ENCODE assay signal across 27 cellular contexts in the genomic region with DNA sequence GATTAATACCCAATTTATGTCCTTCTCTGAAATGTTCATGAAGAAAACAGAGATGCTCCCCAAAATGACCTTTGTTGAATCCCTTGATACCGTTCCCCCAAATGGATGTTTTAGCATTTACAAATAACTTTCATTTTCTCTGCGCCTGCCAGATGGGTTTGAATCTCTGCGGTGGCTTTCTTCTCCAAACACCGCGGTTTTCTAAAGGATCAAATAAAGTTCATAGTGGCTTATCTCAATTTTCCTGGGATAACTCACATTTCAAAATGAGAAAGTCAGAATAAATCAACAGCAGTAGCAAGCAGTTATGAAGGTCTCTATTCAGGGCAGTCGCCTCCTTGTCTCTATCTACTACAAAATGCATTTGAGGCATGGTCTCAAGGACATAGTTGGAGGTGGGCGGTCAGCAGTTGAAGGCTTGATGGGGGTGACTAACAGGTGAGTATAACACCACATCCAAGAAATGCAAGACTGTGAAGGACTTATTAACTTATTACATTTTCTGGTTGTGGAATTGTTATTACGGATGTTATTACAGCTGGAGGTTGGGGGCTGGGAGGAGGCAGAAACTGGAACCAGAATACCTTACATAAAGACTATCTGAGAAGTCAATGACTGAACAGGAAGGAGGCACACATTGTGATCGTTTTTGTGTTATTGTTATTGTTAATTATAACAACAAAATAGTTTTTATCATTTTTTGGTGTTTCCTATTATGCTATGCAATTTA.
DNase-seq lines count a peak whose midpoint lies in the region; ATAC-seq and TF ChIP-seq lines count a peak whose summit lies in the region.
"Had no signal": no experiment of that assay in that cellular context is flagged by ENCODE, and none has a peak within 500 bp of the region (broad histone marks: within the 10 kb centered on the region; RNA-seq: fewer than 3 reads in every experiment).

No MANE protein-coding gene starts in this region.

- H3K4me3 Mint-ChIP-seq in mesothelial cell of epicardium, result peak overlapping the region; percentile 46
- H3K4me3 Mint-ChIP-seq: CD4-positive, alpha-beta T cell had no signal

- H3K27ac ChIP-seq in SJCRH30, result no peak overlapping the region; the same call in 1 of the 2 replicates
- H3K27ac ChIP-seq in A673 (ENCODE audit: low read depth, low read length, poor library complexity, severe bottlenecking), result no peak overlapping the region
- H3K27ac ChIP-seq: 22Rv1; BLaER1 treated with 17β-estradiol and CSF1 and Interleukin-3, amounts not matched to agents 10 nM and 100 nM; PC-9; SJSA1 had no signal

- H3K9me3 ChIP-seq in SJCRH30 (replicated peaks), result no peaks in the 10 kb centered on the region
- no peaks in the 10 kb centered on the region for H3K9me3 ChIP-seq in A673 (ENCODE audit: low read depth, low read length, poor library complexity, severe bottlenecking)
- H3K9me3 ChIP-seq: BLaER1 treated with 17β-estradiol and CSF1 and Interleukin-3, amounts not matched to agents 10 nM and 100 nM; SJSA1 had no signal

- H3K36me3 ChIP-seq in SJCRH30, result no peaks in the 10 kb centered on the region
- no peaks in the 10 kb centered on the region for H3K36me3 ChIP-seq in A673 (ENCODE audit: insufficient read depth, low read length, poor library complexity, severe bottlenecking)
- H3K36me3 ChIP-seq: BLaER1 treated with 17β-estradiol and CSF1 and Interleukin-3, amounts not matched to agents 10 nM and 100 nM; SJSA1 had no signal

- peak overlapping the region; percentile 80 for H3K27ac Mint-ChIP-seq in mesothelial cell of epicardium
- H3K27ac Mint-ChIP-seq: CD4-positive, alpha-beta T cell had no signal

- no peaks in the 10 kb centered on the region for H3K27me3 Mint-ChIP-seq in mesothelial cell of epicardium (ENCODE audit: low read depth)
- H3K27me3 Mint-ChIP-seq: CD4-positive, alpha-beta T cell had no signal

- peaks cover 12% of the 10 kb centered on the region for H3K4me1 ChIP-seq in SJCRH30
- H3K4me1 ChIP-seq in A673 (ENCODE audit: insufficient read depth, low read length, poor library complexity, severe bottlenecking), result no peaks in the 10 kb centered on the region
- H3K4me1 ChIP-seq: BLaER1 treated with 17β-estradiol and CSF1 and Interleukin-3, amounts not matched to agents 10 nM and 100 nM; SJSA1 had no signal

- H3K27me3 ChIP-seq in SJCRH30 (no peaks in the 10 kb centered on the region), A673 (replicated peaks; ENCODE audit: insufficient read depth, low read depth, low read length, poor library complexity) (no peaks in the 10 kb centered on the region)
- H3K27me3 ChIP-seq: BLaER1 treated with 17β-estradiol and CSF1 and Interleukin-3, amounts not matched to agents 10 nM and 100 nM; SJSA1 had no signal

- H3K36me3 Mint-ChIP-seq in mesothelial cell of epicardium, result no peaks in the 10 kb centered on the region

- POLR2A ChIA-PET in A673 (lab: Charles Lee; ENCODE audit: low non-redundant PET), result no interaction called here

- TF ChIP-seq CTCF in choroid plexus epithelial cell (conservative IDR thresholded peaks at IDR 0.05; ENCODE audit: low read depth, low read length) (no peak), mesothelial cell of epicardium (IDR thresholded peaks at IDR 0.05; ENCODE audit: unreplicated experiment) (no peak), A673 (conservative IDR thresholded peaks at IDR 0.05; ENCODE audit: low read depth, low read length) (no peak)

- H3K9me3 Mint-ChIP-seq in mesothelial cell of epicardium, result peaks cover 3% of the 10 kb centered on the region

- DNase-seq in A172 (ENCODE audit: low spot score) (peak; percentile 28), SJCRH30 (peak; percentile 4 to 37), choroid plexus epithelial cell (ENCODE audit: low read depth) (peak; percentile 55), mesothelial cell of epicardium (ENCODE audit: low spot score in 2 of 2, unreplicated experiment in 2 of 2) (no peak), A673 (ENCODE audit: low spot score) (no peak), KBM-7 (no peak), DMS 273 (lab: John Stamatoyannopoulos, UW; ENCODE audit: unreplicated experiment) (no peak)
- DNase-seq: CD4-positive, alpha-beta T cell; COR-L47; GF-D8; H7; Kasumi-1; NCI-H1092 treated with DMSO at 0.1 percent for 48 hours; NCI-H1436 treated with DMSO at 0.1 percent for 48 hours; NCI-H187 treated with DMSO at 0.1 percent for 48 hours; NCI-H2171 treated with DMSO at 0.1 percent for 48 hours; NCI-H446; NCI-H524 treated with DMSO at 0.1 percent for 48 hours; NCI-H774; NK-92 treated with Interleukin-12 subunit alpha and Interleukin-12 subunit beta, amount 100 ng/mL, for 24 hours; PC-9 had no signal

- CTCF ChIA-PET in A673 (lab: Charles Lee), result no interaction called here

- ATAC-seq in GM21447 (IDR thresholded peaks at IDR 0.05; ENCODE audit: unreplicated experiment), result no peak
- ATAC-seq: HepG2, Right ventricle myocardium inferior had no signal

- H3K4me1 Mint-ChIP-seq in mesothelial cell of epicardium, result peaks cover 26% of the 10 kb centered on the region

- no TSS peak for BruUV-seq in A673 (replicated peaks; lab: Mats Ljungman, UMichigan)

- in situ Hi-C loops in KBM-7 (cut with MboI; ENCODE audit: low pct_unique_long_range_greater_than_20kb, low sequenced_read_pairs), result no loop called here

- intact Hi-C loops in A673 (cut with micrococcal nuclease; ENCODE audit: unreplicated experiment), result no loop called here

- H3K4me3 ChIP-seq in SJCRH30, result peak overlapping the region; percentile 12
- peak overlapping the region; percentile 49 for H3K4me3 ChIP-seq in choroid plexus epithelial cell (ENCODE audit: low read depth, low read length)
- no peak overlapping the region for H3K4me3 ChIP-seq in A673 (ENCODE audit: low read depth, low read length, poor library complexity, severe bottlenecking)
- H3K4me3 ChIP-seq: BLaER1 treated with 17β-estradiol and CSF1 and Interleukin-3, amounts not matched to agents 10 nM and 100 nM; PC-9; SJSA1 had no signal

Comparison
In these comparisons a context has a peak if more than half of its experiments do, and no peak if none do; other contexts are left out.
1. DNase-seq: peak in A172 (single experiment), SJCRH30 (2 of 2) and choroid plexus epithelial cell (single experiment); none in mesothelial cell of epicardium (0 of 2), A673 (single experiment), KBM-7 (single experiment) and DMS 273 (single experiment).